Comparison of ENCODE assay signal across 8 cellular contexts in the genomic region with DNA sequence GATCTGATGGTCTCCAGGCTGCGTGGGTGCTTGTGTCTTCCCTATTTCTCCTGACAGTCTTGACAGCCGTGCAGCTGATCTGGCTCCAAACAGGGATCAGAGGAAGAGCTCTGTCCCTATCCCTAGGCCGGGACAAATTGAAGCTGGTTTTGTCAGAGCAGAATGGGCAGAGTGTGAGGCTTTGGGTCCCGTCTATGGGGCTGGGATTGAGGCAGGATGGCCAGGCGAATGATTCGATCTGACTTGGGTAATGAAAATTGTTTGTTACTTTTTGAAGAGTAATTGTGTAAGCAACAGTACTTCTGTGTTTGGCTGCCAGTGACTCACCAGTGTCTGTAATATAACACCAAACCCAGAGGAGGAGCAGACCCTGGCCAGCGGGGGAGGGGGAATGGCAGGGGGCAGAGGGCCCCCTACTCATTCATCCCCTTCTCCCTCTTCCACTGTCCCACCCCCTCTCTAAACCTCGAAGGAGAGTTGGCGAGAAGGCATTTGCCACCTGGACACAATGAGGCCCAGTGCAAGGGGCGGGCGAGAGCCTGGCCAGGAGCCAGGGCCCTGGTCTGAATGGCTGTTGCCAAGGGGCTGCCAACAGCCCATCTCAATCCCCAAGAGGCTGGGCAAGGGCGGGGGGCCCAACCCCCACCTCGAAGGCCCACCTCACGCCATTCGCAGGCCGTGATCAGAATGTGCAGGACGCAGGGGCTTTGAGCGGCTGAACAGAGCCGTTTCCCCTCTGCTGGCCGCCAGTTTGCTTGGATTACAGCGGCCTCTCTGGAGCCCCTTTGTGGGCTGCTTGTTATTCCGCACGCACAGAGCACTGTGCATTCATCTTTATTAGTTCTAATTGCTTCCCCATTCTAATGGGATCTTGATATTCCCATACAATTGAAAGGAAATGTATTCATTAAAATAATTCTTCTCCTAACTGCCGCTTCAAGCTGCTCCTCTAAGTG. TPM values are rescaled to one million over a fixed set of nuclear protein-coding genes. Genes with fewer than 3 reads are reported as not detected.
A peak's percentile ranks its signal among the peaks of the same experiment; 100 is the strongest.
DNase-seq lines count a peak whose midpoint lies in the region; ATAC-seq and TF ChIP-seq lines count a peak whose summit lies in the region.

No MANE protein-coding gene starts in this region.

- H3K9me3 ChIP-seq in iPS-15b (ENCODE audit: control insufficient read depth, insufficient read depth, low read length) (no peaks in the 10 kb centered on the region), suprapubic skin (no peaks in the 10 kb centered on the region)

- no peaks in the 10 kb centered on the region for H3K36me3 ChIP-seq in iPS-15b (ENCODE audit: control insufficient read depth, insufficient read depth, low read length)
- H3K36me3 ChIP-seq in suprapubic skin = no peaks in the 10 kb centered on the region

- peak overlapping the region; percentile 62 for H3K9ac ChIP-seq in iPS-15b (ENCODE audit: low read depth, low read length)

- ATAC-seq in GM21786 (IDR thresholded peaks at IDR 0.05; ENCODE audit: unreplicated experiment) = no peak

- no peak for TF ChIP-seq EP300 in suprapubic skin (IDR thresholded peaks at IDR 0.05)

- TF ChIP-seq POLR2A in suprapubic skin (IDR thresholded peaks at IDR 0.05) = no peak

- peaks cover 10% of the 10 kb centered on the region for H3K4me1 ChIP-seq in iPS-15b (ENCODE audit: control insufficient read depth, insufficient read depth, low read length)
- peaks cover 19% of the 10 kb centered on the region for H3K4me1 ChIP-seq in suprapubic skin

- peak overlapping the region; percentile 66 for H3K27ac ChIP-seq in suprapubic skin

- TF ChIP-seq CTCF in suprapubic skin (IDR thresholded peaks at IDR 0.05) = no peak

- no peak overlapping the region for H3K4me3 ChIP-seq in iPS-15b (ENCODE audit: low read depth, low read length)
- H3K4me3 ChIP-seq in suprapubic skin = no peak overlapping the region

- 66% methylated on average over 24 of the region's 24 CpGs for WGBS in suprapubic skin

- peak; percentile 45 for DNase-seq in DMS53 (lab: John Stamatoyannopoulos, UW)
- no peak for DNase-seq in DMS53 treated with DMSO at 0.1 percent for 48 hours (lab: John Stamatoyannopoulos, UW; ENCODE audit: unreplicated experiment)
- peak; percentile 45 for DNase-seq in SW480 (ENCODE audit: low spot score)
- no peak for DNase-seq in suprapubic skin (ENCODE audit: low spot score in 2 of 2)
- DNase-seq in SW 1271 (lab: John Stamatoyannopoulos, UW) = no peak
- no peak for DNase-seq in stimulated activated CD4-positive, alpha-beta T cell treated with anti-CD3 and anti-CD28 coated beads, Interleukin-4, amount 100 ng/mL, for 4 hours

- no peaks in the 10 kb centered on the region for H3K27me3 ChIP-seq in iPS-15b (ENCODE audit: control insufficient read depth, insufficient read depth, low read length)
- no peaks in the 10 kb centered on the region for H3K27me3 ChIP-seq in suprapubic skin

RNA-seq across cellular contexts. Expression of gene MAGEF1, which starts 5.1 kb away (rescaled TPM):
- total RNA-seq in suprapubic skin = 10 to 100 TPM; 12.8 to 26.5 (median 17.7) TPM

Comparison
In these comparisons a context has a peak if more than half of its experiments do, and no peak if none do; other contexts are left out.
1. DNase-seq: peak in DMS53 (single experiment) and SW480 (single experiment); none in DMS53 treated with DMSO at 0.1 percent for 48 hours (single experiment), suprapubic skin (0 of 2), SW 1271 (0 of 2) and stimulated activated CD4-positive, alpha-beta T cell treated with anti-CD3 and anti-CD28 coated beads, Interleukin-4, amount 100 ng/mL, for 4 hours (0 of 2).